Comparison of ENCODE assay signal across 8 cellular contexts in the genomic region with DNA sequence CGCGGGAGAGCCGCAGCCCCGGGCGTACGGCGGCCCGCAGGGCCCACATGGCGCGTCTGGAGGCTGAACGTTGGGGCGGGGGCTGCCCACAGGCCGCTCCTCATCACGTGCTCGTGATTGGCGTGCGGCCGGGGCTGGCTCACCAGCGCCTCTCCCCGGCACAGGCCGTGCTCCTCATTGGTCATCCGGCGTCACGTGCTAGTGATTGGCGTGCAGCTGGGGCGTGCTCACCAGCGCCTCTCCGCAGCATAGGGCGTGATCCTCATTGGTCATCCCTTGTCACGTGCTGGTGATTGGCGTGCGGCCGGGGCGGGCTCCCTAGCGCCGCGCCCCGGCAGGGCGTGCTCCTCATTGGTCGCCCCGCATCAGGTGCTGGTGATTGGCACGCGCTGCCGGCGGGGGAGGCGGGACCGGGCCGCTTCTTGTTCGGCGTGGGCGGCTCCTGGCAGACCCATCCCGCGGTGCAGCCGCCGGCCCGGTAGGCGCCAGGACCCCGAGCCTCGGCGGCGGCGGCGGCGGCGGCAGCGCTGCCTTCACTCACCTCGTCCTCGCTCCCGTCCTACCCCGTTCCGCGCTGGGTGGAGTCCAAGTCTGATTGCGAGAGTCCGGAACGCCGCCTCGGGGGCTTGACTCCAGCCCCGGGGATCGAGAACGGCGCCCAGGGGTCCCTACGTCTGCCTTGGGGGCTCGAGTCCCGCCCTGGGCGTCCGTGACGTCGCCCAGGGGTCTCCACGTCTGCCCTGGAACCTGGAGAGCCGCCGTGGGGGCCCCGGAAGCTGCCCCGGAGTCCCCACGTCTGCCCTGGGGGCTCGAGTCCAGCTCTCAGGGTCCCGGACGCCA. TPM values are rescaled to one million over a fixed set of nuclear protein-coding genes. Genes with fewer than 3 reads are reported as not detected.
DNase-seq lines count a peak whose midpoint lies in the region; ATAC-seq, FAIRE-seq and TF ChIP-seq lines count a peak whose summit lies in the region.

A gene with protein sequence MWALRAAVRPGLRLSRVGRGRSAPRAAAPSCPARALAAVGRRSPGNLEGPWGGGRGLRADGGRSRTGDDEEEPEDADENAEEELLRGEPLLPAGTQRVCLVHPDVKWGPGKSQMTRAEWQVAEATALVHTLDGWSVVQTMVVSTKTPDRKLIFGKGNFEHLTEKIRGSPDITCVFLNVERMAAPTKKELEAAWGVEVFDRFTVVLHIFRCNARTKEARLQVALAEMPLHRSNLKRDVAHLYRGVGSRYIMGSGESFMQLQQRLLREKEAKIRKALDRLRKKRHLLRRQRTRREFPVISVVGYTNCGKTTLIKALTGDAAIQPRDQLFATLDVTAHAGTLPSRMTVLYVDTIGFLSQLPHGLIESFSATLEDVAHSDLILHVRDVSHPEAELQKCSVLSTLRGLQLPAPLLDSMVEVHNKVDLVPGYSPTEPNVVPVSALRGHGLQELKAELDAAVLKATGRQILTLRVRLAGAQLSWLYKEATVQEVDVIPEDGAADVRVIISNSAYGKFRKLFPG (minus strand): TSS at position 58 of the 840 bp plus-strand sequence. CDS start 9 bp downstream, at position 49.

- ATAC-seq in HG02759 (IDR thresholded peaks at IDR 0.05; ENCODE audit: unreplicated experiment): peak; percentile 81

- peak within 1 kb of the TSS; percentile 90 to 92 for H3K27ac ChIP-seq in right atrium auricular region

- peaks cover 2% of the 10 kb centered on the region for H3K27me3 ChIP-seq in adipocyte (replicated peaks; ENCODE audit: control insufficient read depth, insufficient read depth, low read length)
- no peaks in the 10 kb centered on the region for H3K27me3 ChIP-seq in right atrium auricular region

- H3K4me1 ChIP-seq in adipocyte (ENCODE audit: control insufficient read depth, insufficient read depth, low read length): peaks cover 6% of the 10 kb centered on the region
- peaks cover 0 to 32% of the 10 kb centered on the region in 2 donors for H3K4me1 ChIP-seq in right atrium auricular region

- DNase-seq in RCC 7860 (ENCODE audit: low spot score) (peak; percentile 100), adipocyte (ENCODE audit: low read depth) (peak; percentile 100), right atrium auricular region (ENCODE audit: low spot score) (peak; percentile 100), retinal pigment epithelial cell (ENCODE audit: low read depth) (peak; percentile 99), DMS153 treated with DMSO at 0.1 percent for 48 hours (lab: John Stamatoyannopoulos, UW; ENCODE audit: unreplicated experiment) (no peak)
- DNase-seq in stimulated activated naive CD4-positive, alpha-beta T cell treated with Interleukin-2 at 50 U/mL for 16 hours (lab: John Stamatoyannopoulos, UW): no peak

- peak within 1 kb of the TSS; percentile 95 for H3K9ac ChIP-seq in adipocyte (ENCODE audit: low read length)

- H3K36me3 ChIP-seq in adipocyte (ENCODE audit: control insufficient read depth, insufficient read depth, low read length, severe bottlenecking) (peaks cover 11% of the 10 kb centered on the region), right atrium auricular region (peaks cover 15% of the 10 kb centered on the region)

- H3K4me3 ChIP-seq in GM12875 (ENCODE audit: low read depth, low read length): peak within 1 kb of the TSS; percentile 84
- peak within 1 kb of the TSS; percentile 93 for H3K4me3 ChIP-seq in adipocyte (ENCODE audit: low read length)
- H3K4me3 ChIP-seq in right atrium auricular region: peak within 1 kb of the TSS; percentile 91 to 97
- peak within 1 kb of the TSS; percentile 85 for H3K4me3 ChIP-seq in retinal pigment epithelial cell (ENCODE audit: low read length)

- no peak for FAIRE-seq in RCC 7860 (lab: Jason Lieb, UNC)

- H3K9me3 ChIP-seq in adipocyte (ENCODE audit: control insufficient read depth, low read length) (no peaks in the 10 kb centered on the region), right atrium auricular region (no peaks in the 10 kb centered on the region)

- TF ChIP-seq CTCF in GM12875 (IDR thresholded peaks at IDR 0.05; ENCODE audit: borderline replicate concordance, insufficient read depth, low read depth, low read length): peak; percentile 21; the same call in 1 of the 2 replicates
- TF ChIP-seq CTCF in right atrium auricular region (IDR thresholded peaks at IDR 0.05): peak in 1 of 2 donors; percentile 39
- TF ChIP-seq CTCF in retinal pigment epithelial cell (conservative IDR thresholded peaks at IDR 0.05; ENCODE audit: low read depth, low read length): no peak

RNA-seq across cellular contexts. Expression of the gene that starts here (rescaled TPM):
- total RNA-seq in right atrium auricular region: 10 to 100 TPM; 44.6 to 52.1 TPM

Comparison
In these comparisons a context has a peak if more than half of its experiments do, and no peak if none do; other contexts are left out.
1. DNase-seq: peak in RCC 7860 (single experiment), adipocyte (single experiment), right atrium auricular region (single experiment) and retinal pigment epithelial cell (single experiment); none in stimulated activated naive CD4-positive, alpha-beta T cell treated with Interleukin-2 at 50 U/mL for 16 hours (single experiment) and DMS153 treated with DMSO at 0.1 percent for 48 hours (single experiment).
2. Peak in every context shown above with its lines, with median percentiles within 50 percentile points of each other: H3K4me3 ChIP-seq.